Comparison of ENCODE assay signal across 1 cellular context in genomic region chr17:7479389-7480192, GRCh38.
TF ChIP-seq lines count a peak whose summit lies in the region.

TSS of gene ZBTB4 (minus strand) at chr17:7479631. CDS start at chr17:7466801, 12,830 bp downstream.

TF ChIP-seq in K562, 482 proteins besides CTCF, POLR2A, EP300 and RAD21 (continued from another document):
- TF ChIP-seq AFF1 (IDR thresholded peaks at IDR 0.05; ENCODE audit: low read depth in 1 of 2, partially characterized antibody in 2 of 2) (no peak), ZNF586 (CRISPR knock-in tag; conservative IDR thresholded peaks at IDR 0.05) (no peak), ZNF507 (tag; conservative IDR thresholded peaks at IDR 0.05) (no peak), GATAD2A (IDR thresholded peaks at IDR 0.05) (no peak), ZBTB11 (CRISPR knock-in tag; IDR thresholded peaks at IDR 0.05) (peak in 1 of 3 experiments; percentile 43; a peak in 1 of 6 replicates), ZNF592 (IDR thresholded peaks at IDR 0.05) (no peak), ZBTB1 (CRISPR knock-in tag; IDR thresholded peaks at IDR 0.05; ENCODE audit: borderline replicate concordance, low read depth) (no peak; the same call in 1 of the 2 replicates), CREB1 (IDR thresholded peaks at IDR 0.05) (no peak), CREB1 (CRISPR knock-in tag; IDR thresholded peaks at IDR 0.05) (0 out of 2 replicates have a peak, but pooled peaks have one; percentile 14), L3MBTL2 (IDR thresholded peaks at IDR 0.05) (0 out of 2 replicates have a peak, but pooled peaks have one; percentile 40), ZBTB26 (CRISPR knock-in tag; IDR thresholded peaks at IDR 0.05) (no peak), CBX2 (IDR thresholded peaks at IDR 0.05; ENCODE audit: insufficient read depth, low read length, poor library complexity, severe bottlenecking) (no peak), NFIX (CRISPR knock-in tag; IDR thresholded peaks at IDR 0.05; ENCODE audit: low read depth) (no peak), SMAD1 (IDR thresholded peaks at IDR 0.05; ENCODE audit: low read depth, low read length, partially characterized antibody) (no peak), HDAC3 (IDR thresholded peaks at IDR 0.05; ENCODE audit: borderline replicate concordance, partially characterized antibody) (no peak), POLR2G (IDR thresholded peaks at IDR 0.05; ENCODE audit: low read depth, low read length) (peak; percentile 77), E4F1 (CRISPR knock-in tag; IDR thresholded peaks at IDR 0.05; ENCODE audit: borderline replicate concordance) (no peak), ZNF785 (CRISPR knock-in tag; IDR thresholded peaks at IDR 0.05) (no peak), BMI1 (IDR thresholded peaks at IDR 0.05; ENCODE audit: low read length) (no peak), MITF (IDR thresholded peaks at IDR 0.05) (no peak), BDP1 (IDR thresholded peaks at IDR 0.05; ENCODE audit: insufficient read depth, insufficient read length) (no peak), CHD1 (IDR thresholded peaks at IDR 0.05; ENCODE audit: low read length) (no peak), ZNF24 (IDR thresholded peaks at IDR 0.05) (no peak), ZNF212 (CRISPR knock-in tag; IDR thresholded peaks at IDR 0.05) (no peak), RBM25 (IDR thresholded peaks at IDR 0.05; ENCODE audit: low read depth, low read length, severe bottlenecking) (no peak), MTF1 (CRISPR knock-in tag; IDR thresholded peaks at IDR 0.05; ENCODE audit: borderline replicate concordance) (no peak)
